Comparison of ENCODE assay signal across 24 cellular contexts in genomic region chr2:55720417-55720816, GRCh38.
"Had no signal": no experiment of that assay in that cellular context is flagged by ENCODE, and none has a peak within 500 bp of the region (broad histone marks: within the 10 kb centered on the region; RNA-seq: fewer than 3 reads in every experiment).

No MANE protein-coding gene starts in this region.

- H3K27ac ChIP-seq: foreskin keratinocyte, parathyroid adenoma, right lobe of liver, skin epidermis, tibial artery, uterus, VCaP had no signal

- H3K4me1 ChIP-seq: parathyroid adenoma, right lobe of liver, tibial artery, uterus had no signal

- H3K36me3 ChIP-seq: right lobe of liver, tibial artery, uterus had no signal

- ATAC-seq: activated CD4-positive, CD25-positive, alpha-beta regulatory T cell treated with anti-CD3 and anti-CD28 coated beads, Interleukin-2, amount 50 U/mL, for 24 hours; activated CD8-positive, alpha-beta memory T cell treated with anti-CD3 and anti-CD28 coated beads, Interleukin-2, amount 10 ng/mL, durations not matched to agents 7 days and 5 days; activated CD8-positive, alpha-beta T cell treated with anti-CD3 and anti-CD28 coated beads for 36 hours; foreskin keratinocyte; right lobe of liver had no signal

- H2AFZ ChIP-seq: parathyroid adenoma had no signal

- H3K27me3 ChIP-seq: foreskin keratinocyte, right lobe of liver, tibial artery, uterus had no signal

- H3K9me3 ChIP-seq: right lobe of liver, tibial artery, uterus had no signal

- H3K9ac ChIP-seq: parathyroid adenoma had no signal

- H3K9me3 Mint-ChIP-seq: activated CD4-positive, alpha-beta T cell treated with anti-CD3 and anti-CD28 coated beads, Interleukin-2, amount 10 ng/mL, durations not matched to agents 24 days and 14 days; activated CD8-positive, alpha-beta T cell treated with anti-CD3 and anti-CD28 coated beads for 36 hours; brain; memory B cell; nephron; stimulated activated naive CD8-positive, alpha-beta T cell treated with anti-CD3 and anti-CD28 coated beads, Interleukin-15, Interleukin-2, amounts not matched to agents 100 ng/mL and 50 ng/mL, for 24 hours had no signal

- DNase-seq: activated CD4-positive, alpha-beta T cell treated with anti-CD3 and anti-CD28 coated beads, Interleukin-2, amount 10 ng/mL, durations not matched to agents 24 days and 14 days; activated CD8-positive, alpha-beta memory T cell treated with anti-CD3 and anti-CD28 coated beads, Interleukin-2, amount 10 ng/mL, durations not matched to agents 7 days and 5 days; activated CD8-positive, alpha-beta T cell treated with anti-CD3 and anti-CD28 coated beads for 36 hours; activated gamma-delta T cell; activated naive CD4-positive, alpha-beta T cell treated with anti-CD3 and anti-CD28 coated beads, Interleukin-2, amount 50 U/mL, for 16 hours; activated T-cell treated with anti-CD3 and anti-CD28 coated beads for 4 hours; aorta; caudate nucleus; dermis blood vessel endothelial cell; effector memory CD4-positive, alpha-beta T cell; foreskin keratinocyte; right lobe of liver; stimulated activated CD4-positive, alpha-beta T cell treated with anti-CD3 and anti-CD28 coated beads, Interleukin-1b, Interleukin-23, amount 100 ng/mL, for 48 hours; substantia nigra; tibial artery; uterus had no signal

- H3K79me2 ChIP-seq: parathyroid adenoma had no signal

- H3K4me1 Mint-ChIP-seq: activated CD4-positive, alpha-beta T cell treated with anti-CD3 and anti-CD28 coated beads, Interleukin-2, amount 10 ng/mL, durations not matched to agents 24 days and 14 days; brain; memory B cell had no signal

- H3K36me3 Mint-ChIP-seq: activated CD8-positive, alpha-beta memory T cell treated with anti-CD3 and anti-CD28 coated beads, Interleukin-2, amount 10 ng/mL, durations not matched to agents 7 days and 5 days; brain; memory B cell had no signal

- H3K27ac Mint-ChIP-seq: activated CD4-positive, alpha-beta T cell treated with anti-CD3 and anti-CD28 coated beads, Interleukin-2, amount 10 ng/mL, durations not matched to agents 24 days and 14 days; activated CD8-positive, alpha-beta memory T cell treated with anti-CD3 and anti-CD28 coated beads, Interleukin-2, amount 10 ng/mL, durations not matched to agents 7 days and 5 days; activated CD8-positive, alpha-beta T cell treated with anti-CD3 and anti-CD28 coated beads for 36 hours; brain; memory B cell; nephron; stimulated activated naive CD8-positive, alpha-beta T cell treated with anti-CD3 and anti-CD28 coated beads, Interleukin-15, Interleukin-2, amounts not matched to agents 100 ng/mL and 50 ng/mL, for 24 hours had no signal

- H3K4me3 Mint-ChIP-seq: activated CD4-positive, alpha-beta T cell treated with anti-CD3 and anti-CD28 coated beads, Interleukin-2, amount 10 ng/mL, durations not matched to agents 24 days and 14 days; activated CD8-positive, alpha-beta memory T cell treated with anti-CD3 and anti-CD28 coated beads, Interleukin-2, amount 10 ng/mL, durations not matched to agents 7 days and 5 days; activated CD8-positive, alpha-beta T cell treated with anti-CD3 and anti-CD28 coated beads for 36 hours; brain; memory B cell; nephron; stimulated activated naive CD8-positive, alpha-beta T cell treated with anti-CD3 and anti-CD28 coated beads, Interleukin-15, Interleukin-2, amounts not matched to agents 100 ng/mL and 50 ng/mL, for 24 hours had no signal

- H3K4me3 ChIP-seq: right lobe of liver, skin epidermis, tibial artery, uterus had no signal
